Comparison of ENCODE assay signal across 8 cellular contexts in the genomic region with DNA sequence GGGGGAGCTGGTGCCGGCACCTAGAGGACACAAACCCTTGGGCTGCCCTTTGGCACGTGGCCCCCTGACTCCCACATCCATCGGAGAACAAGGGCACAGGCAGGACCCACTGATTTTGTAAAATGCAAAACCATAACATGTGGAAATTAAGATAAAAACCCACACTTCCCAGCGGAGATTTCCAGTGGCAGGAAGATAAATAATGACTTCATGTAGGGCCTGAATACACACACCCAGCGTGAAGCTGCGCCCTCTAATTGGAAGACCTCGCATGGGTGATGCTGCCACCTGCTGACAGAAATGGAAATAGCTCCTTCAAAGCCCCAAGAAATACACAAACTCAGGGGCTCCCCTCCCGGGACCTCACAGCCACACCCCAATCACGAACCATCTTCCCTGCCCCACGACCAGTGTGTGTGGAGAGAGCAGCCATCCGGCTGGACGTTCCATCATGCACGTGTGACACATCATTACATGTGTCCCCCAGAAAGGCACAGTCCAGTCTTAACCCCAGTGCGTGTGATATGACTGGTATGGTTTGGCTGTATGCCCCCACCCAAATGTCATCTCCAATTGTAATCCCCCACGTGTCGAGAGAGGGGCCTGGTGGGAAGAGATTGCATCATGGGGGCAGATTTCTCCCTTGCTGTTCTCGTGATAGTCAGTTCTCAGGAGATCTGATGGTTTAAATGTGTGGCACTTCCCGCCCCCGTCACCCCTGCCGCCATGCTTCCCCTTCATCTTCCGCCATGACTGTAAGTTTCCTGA. TPM values are rescaled to one million over a fixed set of nuclear protein-coding genes. Genes with fewer than 3 reads are reported as not detected.
DNase-seq lines count a peak whose midpoint lies in the region; ATAC-seq, FAIRE-seq and TF ChIP-seq lines count a peak whose summit lies in the region.

No MANE protein-coding gene starts in this region.

- ATAC-seq in GM12878 (peak; percentile 89), HG02884 (IDR thresholded peaks at IDR 0.05; ENCODE audit: unreplicated experiment) (no peak)

- RAD21 ChIA-PET in GM12878 (lab: Charles Lee; ENCODE audit: unreplicated experiment), result interaction anchor here (0.6 to 2.8 kb wide), 13 partner anchors 11 to 166 kb away, joined by 3 to 14 read pairs (median 3); no protein-coding TSS in a partner anchor

- H3K4me1 ChIP-seq in GM12878 (ENCODE audit: control insufficient read depth, insufficient read depth, low read length) (peaks cover 5% of the 10 kb centered on the region; the same call in 1 of the 2 replicates), spleen (peaks cover 23 to 58% (median 35%) of the 10 kb centered on the region in 6 donors)

- no TSS peak for BruUV-seq in GM12878 (replicated peaks; lab: Mats Ljungman, UMichigan)

- H3K4me3 ChIP-seq in GM12878 (no peak overlapping the region), spleen (no peak overlapping the region)

- CTCF ChIA-PET in GM12878 (lab: Yijun Ruan, JAX), result interaction anchor here (0.6 to 3.8 kb wide), 21 partner anchors 10 to 185 kb away, joined by 3 to 38 read pairs (median 6); no protein-coding TSS in a partner anchor

- peak; percentile 82 for FAIRE-seq in GM18507 (lab: Jason Lieb, UNC)
- peak; percentile 31 for FAIRE-seq in GM12878 (lab: Jason Lieb, UNC)

- H3K36me3 ChIP-seq in GM12878 (ENCODE audit: control insufficient read depth in 2 of 2, insufficient read depth in 2 of 2, low read length in 1 of 2) (no peaks in the 10 kb centered on the region), spleen (peaks cover 0 to 5% (median 0%) of the 10 kb centered on the region in 6 donors)

- DNase-seq in A172 (ENCODE audit: low spot score) (peak; percentile 38), GM18507 (ENCODE audit: extremely low spot score, insufficient read length, low read depth) (peak; percentile 62), NCI-H146 (lab: John Stamatoyannopoulos, UW) (peak; percentile 70), UCSD-AML1 (lab: John Stamatoyannopoulos, UW; ENCODE audit: unreplicated experiment) (peak; percentile 78), GM12878 (ENCODE audit: low read depth, low spot score) (peak; percentile 11), iPS DF 4.7 (ENCODE audit: extremely low read depth, low spot score) (peak; percentile 71), spleen (peak; percentile 86)

- SMC1A ChIA-PET in GM12878 (lab: Charles Lee; ENCODE audit: uncharacterized antibody, unreplicated experiment), result interaction anchor here (0.9 to 3.1 kb wide), 6 partner anchors 10 to 185 kb away, joined by 3 to 23 read pairs (median 6); no protein-coding TSS in a partner anchor

- no peak overlapping the region for H3K4me2 ChIP-seq in GM12878 (ENCODE audit: control insufficient read depth, insufficient read depth)

- no peak overlapping the region for H3K27ac ChIP-seq in GM12878 (ENCODE audit: control insufficient read depth, insufficient read depth)
- peak overlapping the region in 1 of 8 donors; percentile 18 for H3K27ac ChIP-seq in spleen

- TF ChIP-seq CTCF in GM12878 (IDR thresholded peaks at IDR 0.05 in 2 of 3, conservative IDR thresholded peaks at IDR 0.05 in 1 of 3; ENCODE audit: control insufficient read depth in 2 of 3, extremely low read depth in 1 of 3, insufficient read depth in 1 of 3, low read depth in 3 of 3, low read length in 3 of 3) (peak; percentile 76 to 89 (median 79)), spleen (IDR thresholded peaks at IDR 0.05 in 8 of 11, conservative IDR thresholded peaks at IDR 0.05 in 3 of 11) (peak; percentile 67 to 90 (median 85))

- no peak overlapping the region for H3K9ac ChIP-seq in GM12878 (ENCODE audit: control insufficient read depth, insufficient read depth, low read length)

- no peaks in the 10 kb centered on the region for H4K20me1 ChIP-seq in GM12878 (ENCODE audit: control insufficient read depth, insufficient read depth)

- H3K79me2 ChIP-seq in GM12878 (ENCODE audit: control insufficient read depth, insufficient read depth, low read length), result no peaks in the 10 kb centered on the region

- intact Hi-C loops in GM12878 (cut with micrococcal nuclease; ENCODE audit: unreplicated experiment), result loop anchor here (1.0 kb wide), 4 partner anchors 54 to 166 kb away; no protein-coding TSS in a partner anchor
- intact Hi-C loops in spleen (cut with DNase I; ENCODE audit: low total_unique reads), result loop anchor here (2.0 to 5.0 kb wide), 2 partner anchors 52 to 128 kb away; no protein-coding TSS in a partner anchor

- H2AFZ ChIP-seq in GM12878 (ENCODE audit: control insufficient read depth, low read depth, low read length), result no peak overlapping the region

- TF ChIP-seq EP300 in GM12878 (IDR thresholded peaks at IDR 0.05; ENCODE audit: borderline replicate concordance in 1 of 2, control insufficient read depth in 1 of 2, low read depth in 2 of 2, low read length in 2 of 2), result no peak

- POLR2A ChIA-PET in GM12878 (lab: Charles Lee), result interaction anchor here (0.6 kb wide), 1 partner anchor 83 kb away, joined by 4 read pairs; no protein-coding TSS in a partner anchor

- 13% methylated on average over 20 of the region's 21 CpGs for WGBS in GM12878 (ENCODE audit: insufficient coverage, insufficient replicate concordance, low lambda C conversion rate, missing lambda C conversion rate)
- 11 to 19% (median 15%) methylated on average over 18 to 21 of the region's 21 CpGs for WGBS in spleen, 5 donors

- in situ Hi-C loops in GM12878 (cut with MboI), result loop anchor here (5.0 kb wide), 1 partner anchor 167 kb away; a partner anchor contains a TSS

- peak; percentile 71 for TF ChIP-seq RAD21 in GM12878 (IDR thresholded peaks at IDR 0.05; ENCODE audit: insufficient read depth, low read depth, low read length)

- no peaks in the 10 kb centered on the region for H3K9me3 ChIP-seq in GM12878 (replicated peaks; ENCODE audit: control insufficient read depth, insufficient read depth, low read length)
- no peaks in the 10 kb centered on the region for H3K9me3 ChIP-seq in spleen

- H3K27me3 ChIP-seq in GM12878 (replicated peaks in 1 of 2; ENCODE audit: control insufficient read depth in 2 of 2, insufficient read depth in 2 of 2, low read length in 1 of 2) (peaks cover 0 to 2% of the 10 kb centered on the region in 2 experiments; a peak in 2 of 4 replicates), spleen (replicated peaks in 1 of 7) (peaks cover 0 to 32% (median 0%) of the 10 kb centered on the region in 7 donors)

- no peak for TF ChIP-seq POLR2A in GM12878 (IDR thresholded peaks at IDR 0.05; ENCODE audit: low read depth, low read length)
- TF ChIP-seq POLR2A in spleen (IDR thresholded peaks at IDR 0.05), result no peak

RNA-seq across cellular contexts. Expression of a gene that starts 5.7 kb away (rescaled TPM):
- 6.7 and 9.4 TPM in 2 replicates for total RNA-seq in A172 (2014; rRNA removed; shearing (Covaris generic))
- total RNA-seq in GM12878 (2013; cell fraction: nucleolus; rRNA removed), result 3.6 and 3.8 TPM in 2 replicates
- total RNA-seq in GM12878 (2014; rRNA removed) (5.3 and 5.8 TPM in 2 replicates), GM12878 (2014; rRNA removed; fragmentation: Illumina TruSeq; extraction: Trizol) (7.3 and 7.6 TPM in 2 replicates), GM12878 (2021) (9.6 and 10.9 TPM in 2 replicates), spleen (10 to 100 TPM; 23.7 to 45.9 (median 32.5) TPM)
- 11.2 TPM for polyA plus RNA-seq in GM12878 (2011; ENCODE audit: low read depth)
- polyA plus RNA-seq in GM12878 (2011; rRNA removed) (14.6 and 16.5 TPM in 2 replicates), GM12878 (2014; fragmentation: Illumina TruSeq; extraction: Trizol) (12.1 and 12.2 TPM in 2 replicates), GM12878 (2014; fragmentation: Nextera tagmentation; extraction: Ambion mirVana) (1 to 10 TPM; 1.5 to 5.2 TPM), GM12878 (2014; rRNA removed) (10.5 and 11.6 TPM in 2 replicates), GM12878 (2016; fragmentation: Nextera tagmentation; extraction: Ambion mirVana) (1 to 10 TPM; 6.9 to 8.3 TPM), spleen (10 to 100 TPM; 19.9 to 35.7 (median 20.9) TPM)
- polyA plus RNA-seq in GM12878 (2011; cell fraction: cytosol; rRNA removed), result 16.9 and 19.2 TPM in 2 replicates
- polyA plus RNA-seq in GM12878 (2011; cell fraction: nucleus; rRNA removed), result 5.5 and 7.1 TPM in 2 replicates
- 15.3 TPM in 2 replicates for polyA plus RNA-seq in GM12878 (2012)
- 9.4 and 14.6 TPM in 2 replicates for polyA minus RNA-seq in GM12878 (2011; rRNA and poly(A)+ RNA removed)
- 5.7 and 6.7 TPM in 2 replicates for polyA minus RNA-seq in GM12878 (2011; cell fraction: cytosol; rRNA and poly(A)+ RNA removed)
- polyA minus RNA-seq in GM12878 (2011; cell fraction: nucleus; rRNA and poly(A)+ RNA removed), result 1.6 and 3.5 TPM in 2 replicates

RNA-seq across cellular contexts. Expression of a gene that starts 7.8 kb away (rescaled TPM):
- 21.7 and 22.4 TPM in 2 replicates for total RNA-seq in A172 (2014; rRNA removed; shearing (Covaris generic))
- total RNA-seq in GM12878 (2013; cell fraction: nucleolus; rRNA removed), result 23.2 and 27.8 TPM in 2 replicates
- total RNA-seq in GM12878 (2014; rRNA removed) (not detected in 2 replicates), GM12878 (2014; rRNA removed; fragmentation: Illumina TruSeq; extraction: Trizol) (not detected in 2 replicates), GM12878 (2021) (0.32 and 0.41 TPM in 2 replicates), spleen (10 to 100 TPM in 6 of 7 donors, 1 to 10 TPM in 1; 8.7 to 39.5 (median 27.1) TPM)
- polyA plus RNA-seq in GM12878 (2011; ENCODE audit: low read depth), result not detected
- polyA plus RNA-seq in GM12878 (2011; rRNA removed) (0.06 TPM in 1 of 2 replicates, not detected in the other), GM12878 (2014; fragmentation: Illumina TruSeq; extraction: Trizol) (not detected in 2 replicates), GM12878 (2014; fragmentation: Nextera tagmentation; extraction: Ambion mirVana) (not detected), GM12878 (2014; rRNA removed) (0.01 and 0.03 TPM in 2 replicates), GM12878 (2016; fragmentation: Nextera tagmentation; extraction: Ambion mirVana) (not detected), spleen (10 to 100 TPM in 2 of 3 donors, 1 to 10 TPM in 1; 8.8 to 16.5 (median 10.0) TPM)
- polyA plus RNA-seq in GM12878 (2011; cell fraction: cytosol; rRNA removed), result 0.03 TPM in 2 replicates
- 1.6 and 1.8 TPM in 2 replicates for polyA plus RNA-seq in GM12878 (2011; cell fraction: nucleus; rRNA removed)
- 0.20 and 0.24 TPM in 2 replicates for polyA plus RNA-seq in GM12878 (2012)
- 0.05 TPM in 1 of 2 replicates, not detected in the other for polyA minus RNA-seq in GM12878 (2011; rRNA and poly(A)+ RNA removed)
- polyA minus RNA-seq in GM12878 (2011; cell fraction: cytosol; rRNA and poly(A)+ RNA removed), result 0.21 and 0.27 TPM in 2 replicates
- polyA minus RNA-seq in GM12878 (2011; cell fraction: nucleus; rRNA and poly(A)+ RNA removed), result 0.19 and 0.24 TPM in 2 replicates

RNA-seq across cellular contexts. Expression of a gene that starts 30.8 kb away (rescaled TPM):
- total RNA-seq in A172 (2014; rRNA removed; shearing (Covaris generic)), result 13.5 and 22.2 TPM in 2 replicates
- 44.4 and 44.8 TPM in 2 replicates for total RNA-seq in GM12878 (2013; cell fraction: nucleolus; rRNA removed)
- total RNA-seq in GM12878 (2014; rRNA removed) (41.9 and 49.1 TPM in 2 replicates), GM12878 (2014; rRNA removed; fragmentation: Illumina TruSeq; extraction: Trizol) (22.8 and 23.8 TPM in 2 replicates), GM12878 (2021) (37.8 and 44.4 TPM in 2 replicates), spleen (10 to 100 TPM; 21.0 to 28.0 (median 26.4) TPM)
- polyA plus RNA-seq in GM12878 (2011; ENCODE audit: low read depth), result 10.6 TPM
- polyA plus RNA-seq in GM12878 (2011; rRNA removed) (28.7 and 49.1 TPM in 2 replicates), GM12878 (2014; fragmentation: Illumina TruSeq; extraction: Trizol) (13.8 and 46.8 TPM in 2 replicates), GM12878 (2014; fragmentation: Nextera tagmentation; extraction: Ambion mirVana) (1 to 10 TPM; 3.2 to 7.6 TPM), GM12878 (2014; rRNA removed) (65.8 and 72.6 TPM in 2 replicates), GM12878 (2016; fragmentation: Nextera tagmentation; extraction: Ambion mirVana) (10 to 100 TPM; 52.5 to 58.5 TPM), spleen (10 to 100 TPM; 20.1 to 28.3 (median 24.2) TPM)
- polyA plus RNA-seq in GM12878 (2011; cell fraction: cytosol; rRNA removed), result 63.6 and 87.5 TPM in 2 replicates
- polyA plus RNA-seq in GM12878 (2011; cell fraction: nucleus; rRNA removed), result 186 and 229 TPM in 2 replicates
- polyA plus RNA-seq in GM12878 (2012), result 21.0 and 25.2 TPM in 2 replicates
- polyA minus RNA-seq in GM12878 (2011; rRNA and poly(A)+ RNA removed), result 22.7 and 36.0 TPM in 2 replicates
- 15.2 and 22.9 TPM in 2 replicates for polyA minus RNA-seq in GM12878 (2011; cell fraction: cytosol; rRNA and poly(A)+ RNA removed)
- 34.2 and 49.2 TPM in 2 replicates for polyA minus RNA-seq in GM12878 (2011; cell fraction: nucleus; rRNA and poly(A)+ RNA removed)

RNA-seq across cellular contexts. Expression of a gene that starts 33.2 kb away (rescaled TPM):
- total RNA-seq in A172 (2014; rRNA removed; shearing (Covaris generic)), result 1.7 and 4.7 TPM in 2 replicates
- total RNA-seq in GM12878 (2013; cell fraction: nucleolus; rRNA removed), result 89.6 and 102 TPM in 2 replicates
- 18.6 and 20.4 TPM in 2 replicates for total RNA-seq in GM12878 (2014; rRNA removed)
- 7.8 and 8.5 TPM in 2 replicates for total RNA-seq in GM12878 (2014; rRNA removed; fragmentation: Illumina TruSeq; extraction: Trizol)
- 49.6 and 54.2 TPM in 2 replicates for total RNA-seq in GM12878 (2021)
- 5.6 TPM for polyA plus RNA-seq in GM12878 (2011; ENCODE audit: low read depth)
- polyA plus RNA-seq in GM12878 (2011; rRNA removed), result 3.3 and 6.5 TPM in 2 replicates
- polyA plus RNA-seq in GM12878 (2011; cell fraction: cytosol; rRNA removed), result 9.1 and 11.1 TPM in 2 replicates
- polyA plus RNA-seq in GM12878 (2011; cell fraction: nucleus; rRNA removed), result 63.3 and 74.6 TPM in 2 replicates
- 19.5 and 20.0 TPM in 2 replicates for polyA plus RNA-seq in GM12878 (2012)
- polyA plus RNA-seq in GM12878 (2014; fragmentation: Illumina TruSeq; extraction: Trizol), result 3.4 and 9.3 TPM in 2 replicates
- polyA plus RNA-seq in GM12878 (2014; fragmentation: Nextera tagmentation; extraction: Ambion mirVana), result under 1 TPM; 0.08 to 0.22 TPM
- polyA plus RNA-seq in GM12878 (2014; rRNA removed), result 20.4 and 28.7 TPM in 2 replicates
- 10 to 100 TPM; 24.8 to 29.4 TPM for polyA plus RNA-seq in GM12878 (2016; fragmentation: Nextera tagmentation; extraction: Ambion mirVana)
- polyA minus RNA-seq in GM12878 (2011; rRNA and poly(A)+ RNA removed), result 10.9 and 22.2 TPM in 2 replicates
- 13.4 and 15.6 TPM in 2 replicates for polyA minus RNA-seq in GM12878 (2011; cell fraction: cytosol; rRNA and poly(A)+ RNA removed)
- 23.7 and 49.5 TPM in 2 replicates for polyA minus RNA-seq in GM12878 (2011; cell fraction: nucleus; rRNA and poly(A)+ RNA removed)
- 1 to 10 TPM in 5 of 7 donors, under 1 TPM in 2; 0.63 to 4.3 (median 1.6) TPM for total RNA-seq in spleen
- polyA plus RNA-seq in spleen, result under 1 TPM; 0.11 to 0.48 (median 0.21) TPM

Comparison
In these comparisons a context has a peak if more than half of its experiments do, and no peak if none do; other contexts are left out.
1. DNase-seq: peak in every context shown above with its lines; median percentile 86 in spleen; 78 in UCSD-AML1; 71 in iPS DF 4.7; 70 in NCI-H146; 62 in GM18507; 38 in A172; 11 in GM12878.